14 cellular contexts compared by ENCODE assay signal in genomic region chr6:71902261-71902660, GRCh38. TPM values are rescaled to one million over a fixed set of nuclear protein-coding genes. Genes with fewer than 3 reads are reported as not detected.
A peak's percentile ranks its signal among the peaks of the same experiment; 100 is the strongest.
DNase-seq lines count a peak whose midpoint lies in the region; ATAC-seq lines count a peak whose summit lies in the region.
"Had no signal": no experiment of that assay in that cellular context is flagged by ENCODE, and none has a peak within 500 bp of the region (broad histone marks: within the 10 kb centered on the region; RNA-seq: fewer than 3 reads in every experiment).

No MANE protein-coding gene starts in this region.

- H3K4ac ChIP-seq in mesendoderm (ENCODE audit: low read depth, low read length) = no peak overlapping the region

- no peak overlapping the region for H3K27ac ChIP-seq in mesendoderm (ENCODE audit: low read depth, low read length)
- H3K27ac ChIP-seq: neural progenitor cell, suprapubic skin had no signal

- DNase-seq in mesendoderm = peak; percentile 63
- no peak for DNase-seq in medulla oblongata (ENCODE audit: extremely low spot score)
- no peak for DNase-seq in stimulated activated CD4-positive, alpha-beta T cell treated with anti-CD3 and anti-CD28 coated beads, Interleukin-4, amount 100 ng/mL, for 1 hour
- DNase-seq in activated CD8-positive, alpha-beta memory T cell treated with anti-CD3 and anti-CD28 coated beads, Interleukin-2, amount 50 U/mL, for 48 hours = no peak
- DNase-seq: activated CD8-positive, alpha-beta memory T cell treated with anti-CD3 and anti-CD28 coated beads, Interleukin-2, amount 10 ng/mL, durations not matched to agents 7 days and 5 days; activated naive CD8-positive, alpha-beta T cell treated with anti-CD3 and anti-CD28 coated beads, Interleukin-2, amount 10 ng/mL, durations not matched to agents 7 days and 5 days; MG63; SK-N-SH had no signal

- no peak overlapping the region for H3K56ac ChIP-seq in mesendoderm (ENCODE audit: low read length)

- H3K4me1 ChIP-seq in mesendoderm (ENCODE audit: control insufficient read depth, low read depth, low read length) = no peaks in the 10 kb centered on the region
- H3K4me1 ChIP-seq: neural progenitor cell, suprapubic skin had no signal

- no peak overlapping the region for H3K18ac ChIP-seq in mesendoderm (ENCODE audit: low read length)

- H3K23ac ChIP-seq in mesendoderm (ENCODE audit: low read length) = no peak overlapping the region

- ATAC-seq in GM18907 (IDR thresholded peaks at IDR 0.05; ENCODE audit: unreplicated experiment) = peak; percentile 90
- peak; percentile 68 for ATAC-seq in GM21717 (IDR thresholded peaks at IDR 0.05; ENCODE audit: unreplicated experiment)
- peak; percentile 67 for ATAC-seq in HG03135 (IDR thresholded peaks at IDR 0.05; ENCODE audit: unreplicated experiment)
- ATAC-seq: activated CD8-positive, alpha-beta memory T cell treated with anti-CD3 and anti-CD28 coated beads, Interleukin-2, amount 10 ng/mL, durations not matched to agents 7 days and 5 days had no signal

- no peak overlapping the region for H2AK5ac ChIP-seq in mesendoderm (ENCODE audit: low read length)

- no peak overlapping the region for H3K4me3 ChIP-seq in mesendoderm (ENCODE audit: low read length)
- H3K4me3 ChIP-seq: MG63, neural progenitor cell, suprapubic skin had no signal

- H3K79me2 ChIP-seq in mesendoderm (ENCODE audit: control insufficient read depth, insufficient read depth, low read length) = no peaks in the 10 kb centered on the region

- H4K5ac ChIP-seq in mesendoderm (ENCODE audit: low read length) = no peak overlapping the region

- H2BK5ac ChIP-seq in mesendoderm (ENCODE audit: low read length) = no peak overlapping the region

- H2BK15ac ChIP-seq in mesendoderm (replicated peaks; ENCODE audit: low read depth) = no peak overlapping the region

- H4K8ac ChIP-seq in mesendoderm (ENCODE audit: low read depth, low read length) = no peak overlapping the region

- H3K36me3 ChIP-seq in mesendoderm (ENCODE audit: control insufficient read depth, insufficient read depth, low read length) = no peaks in the 10 kb centered on the region
- H3K36me3 ChIP-seq: MG63, neural progenitor cell, suprapubic skin had no signal

- H3K4me2 ChIP-seq in mesendoderm (ENCODE audit: low read length) = no peak overlapping the region
- H3K4me2 ChIP-seq: neural progenitor cell, SK-N-SH had no signal

- H3K79me1 ChIP-seq in mesendoderm (ENCODE audit: low read length) = no peaks in the 10 kb centered on the region

- H3K9ac ChIP-seq in mesendoderm (ENCODE audit: low read length) = no peak overlapping the region
- H3K9ac ChIP-seq: neural progenitor cell, SK-N-SH had no signal

- no peak overlapping the region for H2BK120ac ChIP-seq in mesendoderm (ENCODE audit: low read depth, low read length)

- no peaks in the 10 kb centered on the region for H3K27me3 ChIP-seq in mesendoderm (ENCODE audit: insufficient read depth, low read length, poor library complexity)
- H3K27me3 ChIP-seq: MG63, neural progenitor cell, suprapubic skin had no signal

RNA-seq across cellular contexts. Expression of gene RIMS1, which starts 15.9 kb away (rescaled TPM):
- 1.1 TPM for polyA plus RNA-seq in mesendoderm (2013, experiment 1 of 2)
- 1.2 TPM for polyA plus RNA-seq in mesendoderm (2013, experiment 2 of 2)
- polyA plus RNA-seq: CD14-positive monocyte had no signal
